Comparison of ENCODE assay signal across 21 cellular contexts in the genomic region with DNA sequence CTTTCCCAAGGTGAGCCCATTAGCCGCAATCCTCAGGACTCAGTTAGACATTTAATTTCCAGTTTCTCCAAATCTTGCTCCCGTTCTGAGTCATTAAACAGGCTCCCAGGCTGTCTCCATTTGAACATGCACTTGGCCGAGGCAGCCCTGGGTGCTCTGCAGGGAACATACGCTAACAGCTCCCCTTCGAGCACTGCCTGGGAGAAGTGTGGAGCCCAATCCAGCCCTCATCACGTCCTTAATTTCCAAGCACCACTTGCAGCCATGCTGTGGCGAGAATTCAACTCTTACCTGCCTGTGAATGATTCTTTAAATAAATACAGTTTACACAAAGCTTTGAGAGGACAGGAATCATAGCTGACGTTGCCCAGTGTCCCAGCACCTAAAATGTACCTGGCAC.
DNase-seq lines count a peak whose midpoint lies in the region; FAIRE-seq and TF ChIP-seq lines count a peak whose summit lies in the region.
"Had no signal": no experiment of that assay in that cellular context is flagged by ENCODE, and none has a peak within 500 bp of the region (broad histone marks: within the 10 kb centered on the region; RNA-seq: fewer than 3 reads in every experiment).

No MANE protein-coding gene starts in this region.

- no peaks in the 10 kb centered on the region for H3K79me1 ChIP-seq in H1 (ENCODE audit: low read depth, low read length)
- no peaks in the 10 kb centered on the region for H3K79me1 ChIP-seq in mesendoderm (ENCODE audit: low read length)

- H3K27me3 ChIP-seq in H1 (replicated peaks in 1 of 4; ENCODE audit: control insufficient read depth in 3 of 4, extremely low read depth in 1 of 4, insufficient read depth in 3 of 4, low read length in 3 of 4) (no peaks in the 10 kb centered on the region; a peak in 1 of 7 replicates), mesendoderm (ENCODE audit: insufficient read depth, low read length, poor library complexity) (no peaks in the 10 kb centered on the region), suprapubic skin (peaks cover 19% of the 10 kb centered on the region)

- H4K91ac ChIP-seq in H1 (replicated peaks; ENCODE audit: insufficient read length, low read length), result no peak overlapping the region

- H3K36me3 ChIP-seq in H1 (ENCODE audit: control insufficient read depth in 2 of 4, insufficient read depth in 4 of 4, low read length in 3 of 4) (no peaks in the 10 kb centered on the region), mesendoderm (ENCODE audit: control insufficient read depth, insufficient read depth, low read length) (no peaks in the 10 kb centered on the region), suprapubic skin (no peaks in the 10 kb centered on the region)
- H3K36me3 ChIP-seq: BE2C had no signal

- CTCF ChIA-PET in H1 (lab: Charles Lee; ENCODE audit: partially characterized antibody), result interaction anchor here (0.8 to 26.4 kb wide), 6 partner anchors 9 to 328 kb away, joined by 3 to 558 read pairs (median 8); no protein-coding TSS in a partner anchor

- H3K23me2 ChIP-seq in H1 (ENCODE audit: low read depth, low read length), result no peaks in the 10 kb centered on the region

- H3K23ac ChIP-seq in H1 (ENCODE audit: insufficient read length) (no peak overlapping the region), mesendoderm (ENCODE audit: low read length) (no peak overlapping the region)

- H3K9me3 ChIP-seq in H1 (ENCODE audit: insufficient read depth in 2 of 2, low read depth in 1 of 2, low read length in 1 of 2) (no peaks in the 10 kb centered on the region), suprapubic skin (no peaks in the 10 kb centered on the region)
- H3K9me3 ChIP-seq: BE2C had no signal

- no peak for TF ChIP-seq POLR2A in H1 (IDR thresholded peaks at IDR 0.05; ENCODE audit: control extremely low read depth in 1 of 2, low read depth in 2 of 2, low read length in 2 of 2)
- no peak for TF ChIP-seq POLR2A in suprapubic skin (IDR thresholded peaks at IDR 0.05)

- no peaks in the 10 kb centered on the region for H4K20me1 ChIP-seq in H1 (replicated peaks in 1 of 2; ENCODE audit: control insufficient read depth in 1 of 2, insufficient read depth in 2 of 2, low read length in 2 of 2)

- H3K14ac ChIP-seq in H1 (ENCODE audit: insufficient read length), result no peak overlapping the region

- no peak overlapping the region for H3K4me3 ChIP-seq in H1 (ENCODE audit: extremely low read depth in 1 of 4, insufficient read depth in 2 of 4, low read depth in 3 of 4, low read length in 4 of 4)
- no peak overlapping the region for H3K4me3 ChIP-seq in mesendoderm (ENCODE audit: low read length)
- no peak overlapping the region for H3K4me3 ChIP-seq in suprapubic skin

- POLR2A ChIA-PET in H1 (lab: Charles Lee; ENCODE audit: partially characterized antibody), result no interaction called here

- H3K9ac ChIP-seq in H1 (replicated peaks in 1 of 4; ENCODE audit: extremely low read depth in 1 of 4, low read depth in 3 of 4, low read length in 3 of 4) (no peak overlapping the region), mesendoderm (ENCODE audit: low read length) (no peak overlapping the region)

- 0 out of 2 replicates have a peak overlapping the region, but pooled peaks have one; percentile 23 for H2AFZ ChIP-seq in H1 (ENCODE audit: low read length)

- no peak overlapping the region for H2BK5ac ChIP-seq in H1 (ENCODE audit: low read depth, low read length)
- peak overlapping the region; percentile 43 for H2BK5ac ChIP-seq in mesendoderm (ENCODE audit: low read length)

- no peak for TF ChIP-seq RAD21 in H1 (IDR thresholded peaks at IDR 0.05 in 1 of 2, conservative IDR thresholded peaks at IDR 0.05 in 1 of 2; ENCODE audit: low read depth in 2 of 2, low read length in 2 of 2)

- no peaks in the 10 kb centered on the region for H3K79me2 ChIP-seq in H1 (ENCODE audit: control insufficient read depth in 1 of 2, insufficient read depth in 2 of 2, low read length in 2 of 2)
- no peaks in the 10 kb centered on the region for H3K79me2 ChIP-seq in mesendoderm (ENCODE audit: control insufficient read depth, insufficient read depth, low read length)

- H3K4me2 ChIP-seq in H1 (ENCODE audit: insufficient read depth in 1 of 2, low read depth in 2 of 2, low read length in 2 of 2), result no peak overlapping the region
- H3K4me2 ChIP-seq in mesendoderm (ENCODE audit: low read length), result no peak overlapping the region

- TF ChIP-seq EP300 in H1 (IDR thresholded peaks at IDR 0.05; ENCODE audit: borderline replicate concordance in 1 of 2, low read depth in 2 of 2, low read length in 2 of 2), result no peak
- no peak for TF ChIP-seq EP300 in suprapubic skin (IDR thresholded peaks at IDR 0.05)

- no peak overlapping the region for H2BK12ac ChIP-seq in H1 (ENCODE audit: low read depth, low read length)

- H4K5ac ChIP-seq in H1 (ENCODE audit: insufficient read length, low read depth, low read length) (no peak overlapping the region), mesendoderm (ENCODE audit: low read length) (no peak overlapping the region)

- no peak overlapping the region for H3K18ac ChIP-seq in H1 (ENCODE audit: extremely low read depth, low read length)
- peak overlapping the region; percentile 10 for H3K18ac ChIP-seq in mesendoderm (ENCODE audit: low read length)

- H3K4ac ChIP-seq in H1 (replicated peaks; ENCODE audit: insufficient read length, low read depth, low read length) (no peak overlapping the region), mesendoderm (ENCODE audit: low read depth, low read length) (peak overlapping the region; percentile 10)

- 88% methylated on average over 8 of the region's 8 CpGs; no CpG with 5 or more reads in 1 of the 2 experiments for WGBS in H1 (ENCODE audit: extremely low coverage in 1 of 2, insufficient coverage in 1 of 2, insufficient read length in 1 of 2, insufficient replicate concordance in 2 of 2, low coverage in 1 of 2, low lambda C conversion rate in 2 of 2, missing lambda C conversion rate in 1 of 2), 2 experiments
- no CpG with 5 or more reads among the region's 8 CpGs for WGBS in mesendoderm (ENCODE audit: extremely low coverage, insufficient coverage, low lambda C conversion rate)
- 88% methylated on average over 8 of the region's 8 CpGs for WGBS in suprapubic skin

- DNase-seq in DMS79 treated with DMSO at 0.1 percent for 48 hours (lab: John Stamatoyannopoulos, UW), result peak; percentile 59
- DNase-seq in H1 (ENCODE audit: low read depth in 1 of 2, low spot score in 2 of 2), result no peak
- no peak for DNase-seq in mesendoderm
- DNase-seq in activated CD4-positive, alpha-beta T cell treated with anti-CD3 and anti-CD28 coated beads, Interleukin-2, amount 50 U/mL, for 1 hour, result no peak
- DNase-seq in midbrain (lab: John Stamatoyannopoulos, UW), result no peak
- DNase-seq in suprapubic skin (ENCODE audit: low spot score in 2 of 2), result no peak
- DNase-seq: ACHN; BE2C; C1 segment of cervical spinal cord; CD4-positive, CD25-positive, alpha-beta regulatory T cell; CD8-positive, alpha-beta memory T cell; COR-L47; DMS 273 treated with DMSO at 0.1 percent for 48 hours; DMS53; GDM1; GOT3; H9 had no signal

- H2BK15ac ChIP-seq in H1 (ENCODE audit: low read length) (no peak overlapping the region), mesendoderm (replicated peaks; ENCODE audit: low read depth) (no peak overlapping the region)

- TF ChIP-seq CTCF in H1 (IDR thresholded peaks at IDR 0.05; ENCODE audit: control extremely low read depth in 1 of 3, insufficient read depth in 1 of 3, low read depth in 1 of 3, low read length in 3 of 3) (no peak), suprapubic skin (IDR thresholded peaks at IDR 0.05) (no peak)

- H2AK5ac ChIP-seq in H1 (ENCODE audit: low read depth, low read length) (no peak overlapping the region), mesendoderm (ENCODE audit: low read length) (peak overlapping the region; percentile 85)

- H2BK20ac ChIP-seq in H1 (ENCODE audit: low read length), result no peak overlapping the region

- peaks cover 0 to 8% (median 3%) of the 10 kb centered on the region in 4 experiments; a peak in 5 of 7 replicates for H3K4me1 ChIP-seq in H1 (replicated peaks in 1 of 4; ENCODE audit: control insufficient read depth in 3 of 4, insufficient read depth in 4 of 4, low read length in 3 of 4)
- peaks cover 28% of the 10 kb centered on the region for H3K4me1 ChIP-seq in mesendoderm (ENCODE audit: control insufficient read depth, low read depth, low read length)
- H3K4me1 ChIP-seq in suprapubic skin, result no peaks in the 10 kb centered on the region

- H3K56ac ChIP-seq in H1 (replicated peaks; ENCODE audit: insufficient read length, low read depth, low read length) (no peak overlapping the region), mesendoderm (ENCODE audit: low read length) (peak overlapping the region; percentile 56)

- no peak for FAIRE-seq in H1 (lab: Jason Lieb, UNC)
- FAIRE-seq: A204.1, GM12892, GM18507, HepG2 had no signal

- no peak overlapping the region for H4K8ac ChIP-seq in H1 (ENCODE audit: extremely low read depth, insufficient read depth, low read length)
- H4K8ac ChIP-seq in mesendoderm (ENCODE audit: low read depth, low read length), result no peak overlapping the region

- H3K27ac ChIP-seq in H1 (ENCODE audit: low read depth, low read length) (no peak overlapping the region), mesendoderm (ENCODE audit: low read depth, low read length) (no peak overlapping the region), suprapubic skin (no peak overlapping the region)

- H2BK120ac ChIP-seq in H1 (replicated peaks; ENCODE audit: low read depth, low read length), result no peak overlapping the region
- H2BK120ac ChIP-seq in mesendoderm (ENCODE audit: low read depth, low read length), result peak overlapping the region; percentile 33

TF ChIP-seq in H1, 55 proteins besides CTCF, POLR2A, EP300 and RAD21:
- TF ChIP-seq JUND (IDR thresholded peaks at IDR 0.05; ENCODE audit: low read length) (no peak), NANOG (IDR thresholded peaks at IDR 0.05; ENCODE audit: insufficient read depth, low read depth, low read length, poor library complexity, severe bottlenecking) (no peak), BACH1 (IDR thresholded peaks at IDR 0.05; ENCODE audit: low read length) (no peak)
